ENCODE assay signal across 10 cellular contexts in genomic region chr2:159807183-159808037, GRCh38. TPM values are rescaled to one million over a fixed set of nuclear protein-coding genes. Genes with fewer than 3 reads are reported as not detected.
DNase-seq lines count a peak whose midpoint lies in the region; ATAC-seq and TF ChIP-seq lines count a peak whose summit lies in the region.
"Had no signal": no experiment of that assay in that cellular context is flagged by ENCODE, and none has a peak within 500 bp of the region (broad histone marks: within the 10 kb centered on the region; RNA-seq: fewer than 3 reads in every experiment).

No MANE protein-coding gene starts in this region.

- H3K27ac Mint-ChIP-seq in CD8-positive, alpha-beta T cell: no peak overlapping the region
- no peak overlapping the region for H3K27ac Mint-ChIP-seq in stimulated activated memory B cell treated with anti-CD40 and anti-IgM and Interleukin-4, amounts not matched to agents 10 μg/mL and 1 μg/mL and 100 μg/mL, for 72 hours
- H3K27ac Mint-ChIP-seq: naive thymus-derived CD8-positive, alpha-beta T cell; T-cell had no signal

- TF ChIP-seq POLR2A in breast epithelium (IDR thresholded peaks at IDR 0.05) (no peak), uterus (IDR thresholded peaks at IDR 0.05) (no peak)

- H3K27me3 Mint-ChIP-seq in CD8-positive, alpha-beta T cell (ENCODE audit: low read depth): no peaks in the 10 kb centered on the region
- no peaks in the 10 kb centered on the region for H3K27me3 Mint-ChIP-seq in stimulated activated memory B cell treated with anti-CD40 and anti-IgM and Interleukin-4, amounts not matched to agents 10 μg/mL and 1 μg/mL and 100 μg/mL, for 72 hours
- H3K27me3 Mint-ChIP-seq: naive thymus-derived CD8-positive, alpha-beta T cell; T-cell had no signal

- H3K36me3 Mint-ChIP-seq in CD8-positive, alpha-beta T cell: peaks cover 56% of the 10 kb centered on the region
- H3K36me3 Mint-ChIP-seq in stimulated activated memory B cell treated with anti-CD40 and anti-IgM and Interleukin-4, amounts not matched to agents 10 μg/mL and 1 μg/mL and 100 μg/mL, for 72 hours: peaks cover 68% of the 10 kb centered on the region

- H3K36me3 ChIP-seq in CD8-positive, alpha-beta T cell (ENCODE audit: insufficient read depth, low read length): peaks cover 5% of the 10 kb centered on the region
- H3K36me3 ChIP-seq in breast epithelium (no peaks in the 10 kb centered on the region), uterus (no peaks in the 10 kb centered on the region)

- H3K4me3 ChIP-seq in CD8-positive, alpha-beta T cell (ENCODE audit: low read depth, low read length): no peak overlapping the region
- H3K4me3 ChIP-seq in breast epithelium: no peak overlapping the region
- H3K4me3 ChIP-seq in uterus: no peak overlapping the region

- DNase-seq in CD8-positive, alpha-beta T cell: peak in 1 of 7 experiments; percentile 6
- DNase-seq in GM19238 (ENCODE audit: insufficient read length, low spot score) (peak; percentile 18), NCI-H460 (ENCODE audit: extremely low read depth, low read depth) (peak; percentile 62), breast epithelium (ENCODE audit: low spot score in 2 of 2) (no peak), kidney tubule cell (ENCODE audit: low spot score) (peak; percentile 57), uterus (peak in 1 of 2 donors; percentile 31)

- H3K9me3 ChIP-seq in CD8-positive, alpha-beta T cell (ENCODE audit: low read length): no peaks in the 10 kb centered on the region
- H3K9me3 ChIP-seq in breast epithelium (no peaks in the 10 kb centered on the region), uterus (no peaks in the 10 kb centered on the region)

- intact Hi-C loops in CD8-positive, alpha-beta T cell (cut with DNase I, micrococcal nuclease): loop anchor here (1.0 to 10.0 kb wide), 5 partner anchors 12 to 905 kb away; no protein-coding TSS in a partner anchor
- intact Hi-C loops in breast epithelium (cut with DNase I; ENCODE audit: low total_unique reads): no loop called here
- intact Hi-C loops in uterus (cut with DNase I; ENCODE audit: low total_unique reads): no loop called here

- ATAC-seq in CD8-positive, alpha-beta T cell: no peak
- ATAC-seq in GM21786 (IDR thresholded peaks at IDR 0.05; ENCODE audit: unreplicated experiment): no peak
- no peak for ATAC-seq in stimulated activated memory B cell treated with anti-CD40 and anti-IgM and Interleukin-4, amounts not matched to agents 10 μg/mL and 1 μg/mL and 100 μg/mL, for 72 hours
- ATAC-seq: naive thymus-derived CD8-positive, alpha-beta T cell; T-cell had no signal

- H3K27me3 ChIP-seq in CD8-positive, alpha-beta T cell (ENCODE audit: insufficient read depth, low read length): no peaks in the 10 kb centered on the region
- no peaks in the 10 kb centered on the region for H3K27me3 ChIP-seq in breast epithelium
- H3K27me3 ChIP-seq in uterus: no peaks in the 10 kb centered on the region

- H3K4me1 ChIP-seq in CD8-positive, alpha-beta T cell (ENCODE audit: insufficient read depth, low read length): no peaks in the 10 kb centered on the region
- H3K4me1 ChIP-seq in breast epithelium (no peaks in the 10 kb centered on the region), uterus (no peaks in the 10 kb centered on the region)

- H3K4me3 Mint-ChIP-seq in CD8-positive, alpha-beta T cell: no peak overlapping the region
- no peak overlapping the region for H3K4me3 Mint-ChIP-seq in stimulated activated memory B cell treated with anti-CD40 and anti-IgM and Interleukin-4, amounts not matched to agents 10 μg/mL and 1 μg/mL and 100 μg/mL, for 72 hours
- H3K4me3 Mint-ChIP-seq: naive thymus-derived CD8-positive, alpha-beta T cell; T-cell had no signal

- H3K27ac ChIP-seq in CD8-positive, alpha-beta T cell (ENCODE audit: low read depth, low read length): no peak overlapping the region
- H3K27ac ChIP-seq in breast epithelium (no peak overlapping the region), uterus (no peak overlapping the region)

- TF ChIP-seq CTCF in CD8-positive, alpha-beta T cell (IDR thresholded peaks at IDR 0.05): peak; percentile 27
- peak; percentile 17 to 75 (median 58) for TF ChIP-seq CTCF in breast epithelium (IDR thresholded peaks at IDR 0.05)
- peak; percentile 57 to 76 (median 65) for TF ChIP-seq CTCF in uterus (IDR thresholded peaks at IDR 0.05)

- H3K4me1 Mint-ChIP-seq in CD8-positive, alpha-beta T cell (ENCODE audit: low read depth): no peaks in the 10 kb centered on the region
- peaks cover 5% of the 10 kb centered on the region for H3K4me1 Mint-ChIP-seq in stimulated activated memory B cell treated with anti-CD40 and anti-IgM and Interleukin-4, amounts not matched to agents 10 μg/mL and 1 μg/mL and 100 μg/mL, for 72 hours

- H3K9me3 Mint-ChIP-seq in CD8-positive, alpha-beta T cell: no peaks in the 10 kb centered on the region
- H3K9me3 Mint-ChIP-seq in stimulated activated memory B cell treated with anti-CD40 and anti-IgM and Interleukin-4, amounts not matched to agents 10 μg/mL and 1 μg/mL and 100 μg/mL, for 72 hours: no peaks in the 10 kb centered on the region
- H3K9me3 Mint-ChIP-seq: naive thymus-derived CD8-positive, alpha-beta T cell; T-cell had no signal

- CTCF ChIA-PET in CD8-positive, alpha-beta T cell (lab: Charles Lee): interaction anchor here (1.1 to 1.8 kb wide), 2 partner anchors 10 to 95 kb away, joined by 3 to 6 read pairs; partner anchors contain the start of genes CD302 and MARCHF7

- POLR2A ChIA-PET in CD8-positive, alpha-beta T cell (lab: Charles Lee): no interaction called here

RNA-seq across cellular contexts. Expression of gene CD302, which starts 9.4 kb away (rescaled TPM):
- under 1 TPM; 0.54 to 0.64 TPM for total RNA-seq in CD8-positive, alpha-beta T cell
- total RNA-seq in NCI-H460 (2014; rRNA removed; shearing (Covaris generic)): 1.6 and 2.0 TPM in 2 replicates
- 0.58 and 0.81 TPM in 2 replicates for polyA plus RNA-seq in NCI-H460 (2014; cell fraction: nucleus; rRNA removed)
- total RNA-seq in breast epithelium (100 to 1,000 TPM in 2 of 3 donors, 10 to 100 TPM in 1; 61.0 to 141 (median 105) TPM), uterus (100 to 1,000 TPM in 1 of 4 donors, 10 to 100 TPM in 3; 31.8 to 103 (median 45.5) TPM)

Comparison
In these comparisons a context has a peak if more than half of its experiments do, and no peak if none do; other contexts are left out.
1. DNase-seq: peak in GM19238 (single experiment), NCI-H460 (single experiment) and kidney tubule cell (single experiment); none in breast epithelium (0 of 2).
2. RNA of gene CD302, which starts 9.4 kb away (total RNA-seq): 61.0 to 141 TPM in breast epithelium and 31.8 to 103 TPM in uterus; 1.6 to 2.0 TPM in NCI-H460 and 0.54 to 0.64 TPM in CD8-positive, alpha-beta T cell; every median in the first group is over 10 times any median in the second.
3. intact Hi-C loops: an anchor here in CD8-positive, alpha-beta T cell (1.0 to 10.0 kb wide); none called in breast epithelium and uterus.
4. Peak in every context shown above with its lines, with median percentiles within 50 percentile points of each other: CTCF ChIP-seq.